Comparison of ENCODE assay signal across 11 cellular contexts in genomic region chr16:87582221-87582965, GRCh38. TPM values are rescaled to one million over a fixed set of nuclear protein-coding genes. Genes with fewer than 3 reads are reported as not detected.
DNase-seq lines count a peak whose midpoint lies in the region; ATAC-seq and TF ChIP-seq lines count a peak whose summit lies in the region.
"Had no signal": no experiment of that assay in that cellular context is flagged by ENCODE, and none has a peak within 500 bp of the region (broad histone marks: within the 10 kb centered on the region; RNA-seq: fewer than 3 reads in every experiment).

No MANE protein-coding gene starts in this region.

- no peaks in the 10 kb centered on the region for H3K4me1 Mint-ChIP-seq in activated CD8-positive, alpha-beta memory T cell treated with anti-CD3 and anti-CD28 coated beads, Interleukin-2, amount 10 ng/mL, durations not matched to agents 7 days and 5 days
- no peaks in the 10 kb centered on the region for H3K4me1 Mint-ChIP-seq in progenitor cell of endocrine pancreas (ENCODE audit: low read depth)
- H3K4me1 Mint-ChIP-seq: activated CD4-positive, alpha-beta T cell treated with anti-CD3 and anti-CD28 coated beads, Interleukin-2, amount 10 ng/mL, durations not matched to agents 7 days and 5 days had no signal

- no peak overlapping the region for H3K4me3 Mint-ChIP-seq in activated CD8-positive, alpha-beta memory T cell treated with anti-CD3 and anti-CD28 coated beads, Interleukin-2, amount 10 ng/mL, durations not matched to agents 7 days and 5 days
- H3K4me3 Mint-ChIP-seq in progenitor cell of endocrine pancreas (ENCODE audit: low read depth): no peak overlapping the region
- H3K4me3 Mint-ChIP-seq: activated CD4-positive, alpha-beta T cell treated with anti-CD3 and anti-CD28 coated beads, Interleukin-2, amount 10 ng/mL, durations not matched to agents 7 days and 5 days had no signal

- WGBS in mesodermal cell (ENCODE audit: insufficient coverage in 2 of 2), 2 experiments: 84 to 85% methylated on average over 31 to 32 of the region's 33 CpGs
- WGBS in urinary bladder: 28% methylated on average over 33 of the region's 33 CpGs

- H3K4me3 ChIP-seq in Panc1 (ENCODE audit: low read depth in 2 of 2, low read length in 2 of 2) (peak overlapping the region in 1 of 2 experiments; percentile 10; a peak in 1 of 4 replicates), mesodermal cell (ENCODE audit: extremely low read depth, insufficient read depth, low read length, poor library complexity, severe bottlenecking) (no peak overlapping the region), urinary bladder (ENCODE audit: low read depth, low read length) (no peak overlapping the region)

- TF ChIP-seq CTCF in Panc1 (IDR thresholded peaks at IDR 0.05) (no peak), progenitor cell of endocrine pancreas (IDR thresholded peaks at IDR 0.05; ENCODE audit: unreplicated experiment) (no peak)

- POLR2A ChIA-PET in Panc1 (lab: Charles Lee): interaction anchor here (1.4 kb wide), 1 partner anchor 11 kb away, joined by 4 read pairs; no protein-coding TSS in a partner anchor

- H3K4me1 ChIP-seq in Panc1 (ENCODE audit: control insufficient read depth, insufficient read depth, low read length): peaks cover 14% of the 10 kb centered on the region
- H3K4me1 ChIP-seq in mesodermal cell (ENCODE audit: control insufficient read depth, insufficient read depth, low read length, poor library complexity, severe bottlenecking): peaks cover 20% of the 10 kb centered on the region
- no peaks in the 10 kb centered on the region for H3K4me1 ChIP-seq in urinary bladder (ENCODE audit: insufficient read depth)

- BruUV-seq in Panc1 (replicated peaks; lab: Mats Ljungman, UMichigan): no TSS peak

- H3K9me3 Mint-ChIP-seq in activated CD8-positive, alpha-beta memory T cell treated with anti-CD3 and anti-CD28 coated beads, Interleukin-2, amount 10 ng/mL, durations not matched to agents 7 days and 5 days (ENCODE audit: low read depth): no peaks in the 10 kb centered on the region
- H3K9me3 Mint-ChIP-seq in progenitor cell of endocrine pancreas (ENCODE audit: low read depth): no peaks in the 10 kb centered on the region
- H3K9me3 Mint-ChIP-seq: activated CD4-positive, alpha-beta T cell treated with anti-CD3 and anti-CD28 coated beads, Interleukin-2, amount 10 ng/mL, durations not matched to agents 7 days and 5 days had no signal

- no peak overlapping the region for H3K27ac Mint-ChIP-seq in activated CD8-positive, alpha-beta memory T cell treated with anti-CD3 and anti-CD28 coated beads, Interleukin-2, amount 10 ng/mL, durations not matched to agents 7 days and 5 days
- no peak overlapping the region for H3K27ac Mint-ChIP-seq in progenitor cell of endocrine pancreas
- H3K27ac Mint-ChIP-seq: activated CD4-positive, alpha-beta T cell treated with anti-CD3 and anti-CD28 coated beads, Interleukin-2, amount 10 ng/mL, durations not matched to agents 7 days and 5 days had no signal

- ATAC-seq in Panc1 (peak; percentile 83), esophagus mucosa (peak; percentile 24)
- ATAC-seq in activated CD8-positive, alpha-beta memory T cell treated with anti-CD3 and anti-CD28 coated beads, Interleukin-2, amount 10 ng/mL, durations not matched to agents 7 days and 5 days: no peak
- ATAC-seq in stimulated activated naive CD8-positive, alpha-beta T cell treated with anti-CD3 and anti-CD28 coated beads, Interleukin-15, Interleukin-2, amounts not matched to agents 100 U/mL and 50 U/mL, for 24 hours: no peak

- no peaks in the 10 kb centered on the region for H3K36me3 Mint-ChIP-seq in activated CD8-positive, alpha-beta memory T cell treated with anti-CD3 and anti-CD28 coated beads, Interleukin-2, amount 10 ng/mL, durations not matched to agents 7 days and 5 days
- H3K36me3 Mint-ChIP-seq in progenitor cell of endocrine pancreas (ENCODE audit: insufficient read depth): no peaks in the 10 kb centered on the region

- DNase-seq in Panc1 (ENCODE audit: low read depth, low spot score) (no peak), GOT3 (lab: John Stamatoyannopoulos, UW) (no peak), progenitor cell of endocrine pancreas (ENCODE audit: low spot score, unreplicated experiment) (no peak)
- DNase-seq in activated CD8-positive, alpha-beta memory T cell treated with anti-CD3 and anti-CD28 coated beads, Interleukin-2, amount 10 ng/mL, durations not matched to agents 7 days and 5 days: no peak
- DNase-seq in stimulated activated naive CD8-positive, alpha-beta T cell treated with anti-CD3 and anti-CD28 coated beads, Interleukin-15, Interleukin-2, amounts not matched to agents 100 U/mL and 50 U/mL, for 24 hours: no peak
- DNase-seq: activated CD4-positive, alpha-beta T cell treated with anti-CD3 and anti-CD28 coated beads, Interleukin-2, amount 10 ng/mL, durations not matched to agents 7 days and 5 days; NCI-H1417 treated with DMSO at 0.1 percent for 48 hours; stimulated activated naive CD4-positive, alpha-beta T cell had no signal

- intact Hi-C loops in Panc1 (cut with micrococcal nuclease; ENCODE audit: unreplicated experiment): no loop called here

- no peaks in the 10 kb centered on the region for H3K27me3 ChIP-seq in Panc1 (ENCODE audit: control insufficient read depth, insufficient read depth, low read length)

- H3K36me3 ChIP-seq in Panc1 (ENCODE audit: control insufficient read depth, insufficient read depth, low read length): no peaks in the 10 kb centered on the region
- no peaks in the 10 kb centered on the region for H3K36me3 ChIP-seq in mesodermal cell (ENCODE audit: control insufficient read depth, insufficient read depth, low read length)
- H3K36me3 ChIP-seq in urinary bladder (ENCODE audit: insufficient read depth): no peaks in the 10 kb centered on the region

- CTCF ChIA-PET in Panc1 (lab: Charles Lee): interaction anchor here (0.5 to 1.5 kb wide), 5 partner anchors 10 to 75 kb away, joined by 3 to 5 read pairs (median 3); no protein-coding TSS in a partner anchor
- CTCF ChIA-PET in activated CD8-positive, alpha-beta memory T cell treated with anti-CD3 and anti-CD28 coated beads, Interleukin-2, amount 10 ng/mL, durations not matched to agents 7 days and 5 days (lab: Charles Lee): no interaction called here

- H3K9me3 ChIP-seq in Panc1 (ENCODE audit: control insufficient read depth, insufficient read depth, low read depth, low read length) (no peaks in the 10 kb centered on the region), mesodermal cell (ENCODE audit: control insufficient read depth, low read length) (no peaks in the 10 kb centered on the region)

- in situ Hi-C loops in Panc1 (cut with HindIII; ENCODE audit: low pct_unique_long_range_greater_than_20kb, low sequenced_read_pairs): no loop called here

- H3K27me3 Mint-ChIP-seq in activated CD8-positive, alpha-beta memory T cell treated with anti-CD3 and anti-CD28 coated beads, Interleukin-2, amount 10 ng/mL, durations not matched to agents 7 days and 5 days: peaks cover 40% of the 10 kb centered on the region
- H3K27me3 Mint-ChIP-seq in progenitor cell of endocrine pancreas: peaks cover 17% of the 10 kb centered on the region

- H3K27ac ChIP-seq in Panc1 (ENCODE audit: low read length) (peak overlapping the region; percentile 69), mesodermal cell (ENCODE audit: low read depth, low read length, severe bottlenecking) (peak overlapping the region; percentile 92), urinary bladder (ENCODE audit: low read depth) (peak overlapping the region; percentile 85)

RNA-seq across cellular contexts. Expression of gene JPH3, which starts 19.9 kb away (rescaled TPM):
- total RNA-seq in Panc1 (2021; ENCODE audit: unreplicated experiment) (1.2 TPM), esophagus mucosa (0.16 TPM), urinary bladder (0.95 TPM), progenitor cell of endocrine pancreas (23.1 and 26.4 TPM in 2 replicates)
- polyA plus RNA-seq in Panc1 (2012; ENCODE audit: insufficient read length): 4.8 TPM
- 8.3 TPM for polyA plus RNA-seq in mesodermal cell (2013, experiment 1 of 2)
- polyA plus RNA-seq in mesodermal cell (2013, experiment 2 of 2): 7.6 TPM
- polyA plus RNA-seq in urinary bladder: 0.53 TPM
- total RNA-seq in activated CD8-positive, alpha-beta memory T cell treated with anti-CD3 and anti-CD28 coated beads, Interleukin-2, amount 10 ng/mL, durations not matched to agents 7 days and 5 days: not detected
- total RNA-seq: activated CD4-positive, alpha-beta T cell treated with anti-CD3 and anti-CD28 coated beads, Interleukin-2, amount 10 ng/mL, durations not matched to agents 7 days and 5 days had no signal

Comparison
In these comparisons a context has a peak if more than half of its experiments do, and no peak if none do; other contexts are left out.
1. ATAC-seq: peak in Panc1 (single experiment) and esophagus mucosa (single experiment); none in activated CD8-positive, alpha-beta memory T cell treated with anti-CD3 and anti-CD28 coated beads, Interleukin-2, amount 10 ng/mL, durations not matched to agents 7 days and 5 days (single experiment) and stimulated activated naive CD8-positive, alpha-beta T cell treated with anti-CD3 and anti-CD28 coated beads, Interleukin-15, Interleukin-2, amounts not matched to agents 100 U/mL and 50 U/mL, for 24 hours (single experiment).
2. RNA of gene JPH3, which starts 19.9 kb away (total RNA-seq): 23.1 to 26.4 TPM in progenitor cell of endocrine pancreas; 1.2 TPM in Panc1 (single experiment), 0.95 TPM in urinary bladder (single experiment), 0.16 TPM in esophagus mucosa (single experiment) and not detected in activated CD8-positive, alpha-beta memory T cell treated with anti-CD3 and anti-CD28 coated beads, Interleukin-2, amount 10 ng/mL, durations not matched to agents 7 days and 5 days; every median in the first group is over 10 times any median in the second.
3. Peak in every context shown above with its lines, with median percentiles within 50 percentile points of each other: H3K27ac ChIP-seq.